Comparison of ENCODE assay signal across 8 cellular contexts in genomic region chr11:14422052-14422813, GRCh38.
DNase-seq lines count a peak whose midpoint lies in the region; ATAC-seq and TF ChIP-seq lines count a peak whose summit lies in the region.

No MANE protein-coding gene starts in this region.

- ATAC-seq in HG02938 (IDR thresholded peaks at IDR 0.05; ENCODE audit: unreplicated experiment), result no peak
- no peak for ATAC-seq in HG03565 (IDR thresholded peaks at IDR 0.05; ENCODE audit: unreplicated experiment)
- ATAC-seq in stimulated activated memory B cell treated with anti-CD40 and anti-IgM and Interleukin-4, amounts not matched to agents 10 μg/mL and 1 μg/mL and 100 μg/mL, for 72 hours, result no peak

- H3K4me3 ChIP-seq in cardiac fibroblast (replicated peaks in 1 of 2; ENCODE audit: low read depth in 2 of 2, low read length in 2 of 2) (no peak overlapping the region), iPS-20b (ENCODE audit: low read length) (peak overlapping the region; percentile 36), spleen (no peak overlapping the region)

- TF ChIP-seq POLR2A in spleen (IDR thresholded peaks at IDR 0.05), result no peak

- H3K4me1 Mint-ChIP-seq in stimulated activated memory B cell treated with anti-CD40 and anti-IgM and Interleukin-4, amounts not matched to agents 10 μg/mL and 1 μg/mL and 100 μg/mL, for 72 hours, result peaks cover 11% of the 10 kb centered on the region

- peak overlapping the region; percentile 26; the same call in 1 of the 2 replicates for H3K9ac ChIP-seq in iPS-20b (ENCODE audit: low read depth, low read length)

- intact Hi-C loops in spleen (cut with DNase I; ENCODE audit: low total_unique reads), result no loop called here

- TF ChIP-seq CTCF in cardiac fibroblast (IDR thresholded peaks at IDR 0.05; ENCODE audit: low read depth, low read length) (no peak), spleen (IDR thresholded peaks at IDR 0.05 in 8 of 11, conservative IDR thresholded peaks at IDR 0.05 in 3 of 11) (no peak)

- H3K27ac ChIP-seq in iPS-20b (ENCODE audit: low read length) (no peak overlapping the region), spleen (peak overlapping the region in 3 of 8 donors; percentile 12 to 53 (median 13))

- H3K9me3 ChIP-seq in iPS-20b (ENCODE audit: insufficient read depth, low read depth, low read length) (no peaks in the 10 kb centered on the region), spleen (no peaks in the 10 kb centered on the region)

- no peak overlapping the region for H3K4me3 Mint-ChIP-seq in stimulated activated memory B cell treated with anti-CD40 and anti-IgM and Interleukin-4, amounts not matched to agents 10 μg/mL and 1 μg/mL and 100 μg/mL, for 72 hours

- H3K9me3 Mint-ChIP-seq in stimulated activated memory B cell treated with anti-CD40 and anti-IgM and Interleukin-4, amounts not matched to agents 10 μg/mL and 1 μg/mL and 100 μg/mL, for 72 hours, result no peaks in the 10 kb centered on the region

- H3K36me3 ChIP-seq in iPS-20b (ENCODE audit: insufficient read depth, low read depth, low read length) (no peaks in the 10 kb centered on the region), spleen (no peaks in the 10 kb centered on the region)

- H3K4me1 ChIP-seq in iPS-20b (ENCODE audit: insufficient read depth, low read length) (peaks cover 20% of the 10 kb centered on the region), spleen (peaks cover 0 to 54% (median 21%) of the 10 kb centered on the region in 6 donors)

- H3K36me3 Mint-ChIP-seq in stimulated activated memory B cell treated with anti-CD40 and anti-IgM and Interleukin-4, amounts not matched to agents 10 μg/mL and 1 μg/mL and 100 μg/mL, for 72 hours, result no peaks in the 10 kb centered on the region

- H3K27me3 ChIP-seq in iPS-20b (ENCODE audit: insufficient read depth, low read length), result no peaks in the 10 kb centered on the region
- H3K27me3 ChIP-seq in spleen (replicated peaks in 1 of 7), result no peaks in the 10 kb centered on the region

- no peaks in the 10 kb centered on the region for H3K27me3 Mint-ChIP-seq in stimulated activated memory B cell treated with anti-CD40 and anti-IgM and Interleukin-4, amounts not matched to agents 10 μg/mL and 1 μg/mL and 100 μg/mL, for 72 hours

- 33 to 42% (median 36%) methylated on average over 14 to 15 of the region's 15 CpGs for WGBS in spleen, 5 donors

- DNase-seq in Daoy (ENCODE audit: low read depth), result peak; percentile 98
- peak; percentile 61 for DNase-seq in NCI-H2196 treated with DMSO at 0.1 percent for 48 hours (lab: John Stamatoyannopoulos, UW; ENCODE audit: unreplicated experiment)
- peak; percentile 99 for DNase-seq in cardiac fibroblast (ENCODE audit: low read depth in 2 of 2)
- peak; percentile 81 for DNase-seq in spleen

- no peak overlapping the region for H3K27ac Mint-ChIP-seq in stimulated activated memory B cell treated with anti-CD40 and anti-IgM and Interleukin-4, amounts not matched to agents 10 μg/mL and 1 μg/mL and 100 μg/mL, for 72 hours
